11 cellular contexts compared by ENCODE assay signal in genomic region chr1:210594605-210595004, GRCh38.
"Had no signal": no experiment of that assay in that cellular context is flagged by ENCODE, and none has a peak within 500 bp of the region (broad histone marks: within the 10 kb centered on the region; RNA-seq: fewer than 3 reads in every experiment).

No MANE protein-coding gene starts in this region.

- H3K9ac ChIP-seq: GM23248 had no signal

- ATAC-seq: GM23338, HCT116 had no signal

- DNase-seq: GM23248, GOT3, H7, H9, HCEC 1CT, HFFc6 had no signal

- H3K27ac ChIP-seq: GM23248 had no signal

- H2AFZ ChIP-seq: GM23248, GM23338 had no signal

- FAIRE-seq: H1, H54 had no signal

- H3K9me3 ChIP-seq: HAP-1 had no signal

- H3K4me3 ChIP-seq: GM23248, GM23338, HAP-1 had no signal

- H3K4me1 ChIP-seq: HAP-1 had no signal

- H3K4me2 ChIP-seq: GM23338 had no signal

- H3K36me3 ChIP-seq: HAP-1 had no signal
